ENCODE assay signal across 1 cellular context in genomic region chr16:89721644-89722391, GRCh38.
TF ChIP-seq lines count a peak whose summit lies in the region.

No MANE protein-coding gene starts in this region.

TF ChIP-seq in HepG2, 621 proteins besides CTCF, POLR2A, EP300 and RAD21 (continued from another document):
- TF ChIP-seq ZZZ3 (CRISPR knock-in tag; IDR thresholded peaks at IDR 0.05; ENCODE audit: borderline replicate concordance) = 0 out of 2 replicates have a peak, but pooled peaks have one; percentile 4
- TF ChIP-seq RBFOX2 (IDR thresholded peaks at IDR 0.05; ENCODE audit: low read depth, low read length) = peak; percentile 12; the same call in 1 of the 2 replicates
- TF ChIP-seq ZBTB20 (CRISPR knock-in tag; IDR thresholded peaks at IDR 0.05; ENCODE audit: borderline replicate concordance, low read depth) = 0 out of 2 replicates have a peak, but pooled peaks have one; percentile 25
- no peak for TF ChIP-seq U2AF2 (IDR thresholded peaks at IDR 0.05; ENCODE audit: low read depth, low read length)
- TF ChIP-seq CHD2 (IDR thresholded peaks at IDR 0.05; ENCODE audit: low read depth, low read length) = peak; percentile 84
- TF ChIP-seq PREB (CRISPR knock-in tag; IDR thresholded peaks at IDR 0.05) = 0 out of 2 replicates have a peak, but pooled peaks have one; percentile 53
- TF ChIP-seq ELF3 (CRISPR knock-in tag; IDR thresholded peaks at IDR 0.05) = no peak
- peak; percentile 52 for TF ChIP-seq GABPA (IDR thresholded peaks at IDR 0.05; ENCODE audit: low read depth, low read length)
- peak; percentile 59; the same call in 1 of the 2 replicates for TF ChIP-seq GABPA (CRISPR knock-in tag; IDR thresholded peaks at IDR 0.05; ENCODE audit: low read depth)
- TF ChIP-seq SP2 (CRISPR knock-in tag; IDR thresholded peaks at IDR 0.05) = 0 out of 2 replicates have a peak, but pooled peaks have one; percentile 30
- TF ChIP-seq ZNF605 (CRISPR knock-in tag; IDR thresholded peaks at IDR 0.05) = no peak
- TF ChIP-seq ZNF225 (CRISPR knock-in tag; IDR thresholded peaks at IDR 0.05) = no peak
- 0 out of 2 replicates have a peak, but pooled peaks have one; percentile 9 for TF ChIP-seq ZNF816 (CRISPR knock-in tag; IDR thresholded peaks at IDR 0.05; ENCODE audit: borderline replicate concordance)
- no peak for TF ChIP-seq DZIP1 (CRISPR knock-in tag; IDR thresholded peaks at IDR 0.05)
- no peak for TF ChIP-seq ZUFSP (CRISPR knock-in tag; IDR thresholded peaks at IDR 0.05; ENCODE audit: borderline replicate concordance)
- 0 out of 2 replicates have a peak, but pooled peaks have one; percentile 79 for TF ChIP-seq ZFP82 (CRISPR knock-in tag; IDR thresholded peaks at IDR 0.05; ENCODE audit: borderline replicate concordance)
- TF ChIP-seq ZC3H13 (CRISPR knock-in tag; IDR thresholded peaks at IDR 0.05) = peak; percentile 79; the same call in 1 of the 2 replicates
